In the genomic region with DNA sequence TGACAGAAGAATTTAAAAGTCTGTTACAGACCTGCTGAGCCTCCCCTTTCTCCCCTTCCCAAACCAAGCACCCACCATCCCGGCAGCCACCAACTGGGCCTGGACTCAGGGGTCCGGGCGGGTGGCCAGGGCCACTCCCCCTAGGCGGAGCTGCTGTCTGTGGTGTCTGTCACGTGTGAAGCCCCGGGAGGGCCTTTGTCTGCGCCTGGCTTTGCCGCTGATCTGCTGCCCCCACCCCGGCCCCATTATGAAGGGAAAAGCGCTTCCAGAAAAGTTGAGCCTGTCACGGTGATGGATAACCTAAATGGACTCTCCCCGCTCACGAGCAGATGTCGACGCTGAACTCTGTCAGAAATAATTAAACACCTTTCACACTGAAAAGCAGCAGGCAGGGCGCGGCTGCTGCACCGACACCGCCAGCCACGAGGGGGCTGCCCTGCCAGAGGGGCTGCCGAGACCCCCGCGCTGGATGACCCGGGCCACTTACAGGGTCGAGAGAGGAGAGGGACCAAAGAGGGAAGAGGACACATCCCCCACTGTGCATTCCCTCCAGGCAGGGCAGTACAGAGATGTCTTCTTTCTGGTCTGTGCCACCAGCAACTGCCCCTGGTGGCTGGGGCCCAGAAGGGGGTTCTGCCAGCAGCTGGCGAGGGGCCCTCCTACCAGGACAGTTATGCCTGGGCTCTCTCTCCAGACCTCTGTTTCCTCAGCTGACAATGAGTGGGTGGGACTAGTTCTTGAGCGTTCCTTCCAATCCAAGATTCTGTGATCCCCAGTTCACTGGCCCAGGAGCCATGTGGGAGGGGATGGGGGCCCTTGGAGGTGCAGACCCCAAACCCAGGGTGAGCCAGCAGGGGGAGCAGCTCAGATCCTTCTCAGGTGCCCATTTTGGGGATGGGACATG, we compare ENCODE assay signal across 8 cellular contexts. TPM values are rescaled to one million over a fixed set of nuclear protein-coding genes. Genes with fewer than 3 reads are reported as not detected.
DNase-seq lines count a peak whose midpoint lies in the region; ATAC-seq, FAIRE-seq and TF ChIP-seq lines count a peak whose summit lies in the region.

No MANE protein-coding gene starts in this region.

- H3K9me3 Mint-ChIP-seq in brain: peaks cover 0 to 5% (median 0%) of the 10 kb centered on the region in 5 experiments

- no peaks in the 10 kb centered on the region for H3K36me3 ChIP-seq in esophagus squamous epithelium

- FAIRE-seq in D721Med (lab: Jason Lieb, UNC): no peak

- peak; percentile 83 for DNase-seq in D721Med (ENCODE audit: insufficient read length, low spot score)
- peak; percentile 38 for DNase-seq in NCI-H128 (lab: John Stamatoyannopoulos, UW; ENCODE audit: unreplicated experiment)
- DNase-seq in left colon: peak in 1 of 2 donors; percentile 12
- DNase-seq in esophagus squamous epithelium (lab: John Stamatoyannopoulos, UW): no peak
- no peak for DNase-seq in DMS114 treated with DMSO at 0.1 percent for 48 hours (lab: John Stamatoyannopoulos, UW; ENCODE audit: unreplicated experiment)

- H3K36me3 Mint-ChIP-seq in brain: no peaks in the 10 kb centered on the region

- no peaks in the 10 kb centered on the region for H3K27me3 Mint-ChIP-seq in brain

- H3K9me3 ChIP-seq in esophagus squamous epithelium: no peaks in the 10 kb centered on the region

- H3K27me3 ChIP-seq in esophagus squamous epithelium: peaks cover 0 to 82% (median 0%) of the 10 kb centered on the region in 4 donors

- H3K4me1 Mint-ChIP-seq in brain: peaks cover 71% of the 10 kb centered on the region

- intact Hi-C loops in left colon (cut with DNase I, micrococcal nuclease): no loop called here
- intact Hi-C loops in esophagus squamous epithelium (cut with DNase I): no loop called here

- ATAC-seq in left colon (peak; percentile 50), GM19452 (IDR thresholded peaks at IDR 0.05; ENCODE audit: unreplicated experiment) (no peak), GM18868 (IDR thresholded peaks at IDR 0.05; ENCODE audit: unreplicated experiment) (no peak)

- peak; percentile 36 for TF ChIP-seq CTCF in D721Med (IDR thresholded peaks at IDR 0.05; ENCODE audit: insufficient read depth, missing control alignments)
- peak; percentile 68 to 89 for TF ChIP-seq CTCF in brain (conservative IDR thresholded peaks at IDR 0.05)
- no peak for TF ChIP-seq CTCF in esophagus squamous epithelium (IDR thresholded peaks at IDR 0.05)

- H3K4me3 ChIP-seq in esophagus squamous epithelium: peak overlapping the region in 2 of 4 donors; percentile 13 to 25

- H3K27ac ChIP-seq in esophagus squamous epithelium: no peak overlapping the region

- 0 to 6% methylated on average over 4 to 6 of the region's 27 CpGs for WGBS in esophagus squamous epithelium, 2 donors

- peaks cover 0 to 9% (median 3%) of the 10 kb centered on the region in 3 donors for H3K4me1 ChIP-seq in esophagus squamous epithelium

- peak overlapping the region; percentile 52 to 95 (median 89) for H3K27ac Mint-ChIP-seq in brain

- peak overlapping the region; percentile 60 to 83 (median 75) for H3K4me3 Mint-ChIP-seq in brain

- TF ChIP-seq POLR2A in esophagus squamous epithelium (IDR thresholded peaks at IDR 0.05): no peak

RNA-seq across cellular contexts. Expression of gene BARHL1, which starts 36.0 kb away (rescaled TPM):
- 14.4 TPM for polyA plus RNA-seq in brain (ENCODE audit: insufficient read depth, low read depth, low replicate concordance)
- total RNA-seq in left colon (not detected), esophagus squamous epithelium (not detected)

Comparison
In these comparisons a context has a peak if more than half of its experiments do, and no peak if none do; other contexts are left out.
1. DNase-seq: peak in D721Med (single experiment) and NCI-H128 (single experiment); none in esophagus squamous epithelium (single experiment) and DMS114 treated with DMSO at 0.1 percent for 48 hours (single experiment).
2. CTCF ChIP-seq: peak in D721Med (single experiment) and brain (2 of 2); none in esophagus squamous epithelium (0 of 6).